In genomic region chr19:4638330-4638729, GRCh38 we compare ENCODE assay signal across 12 cellular contexts. TPM values are rescaled to one million over a fixed set of nuclear protein-coding genes. Genes with fewer than 3 reads are reported as not detected.
DNase-seq lines count a peak whose midpoint lies in the region; ATAC-seq lines count a peak whose summit lies in the region.
"Had no signal": no experiment of that assay in that cellular context is flagged by ENCODE, and none has a peak within 500 bp of the region (broad histone marks: within the 10 kb centered on the region; RNA-seq: fewer than 3 reads in every experiment).

No MANE protein-coding gene starts in this region.

- CTCF ChIA-PET in naive thymus-derived CD4-positive, alpha-beta T cell (lab: Charles Lee), result interaction anchor here (1.1 to 2.8 kb wide), 2 partner anchors 62 to 70 kb away, joined by 3 to 40 read pairs; no protein-coding TSS in a partner anchor

- POLR2A ChIA-PET in naive thymus-derived CD4-positive, alpha-beta T cell (lab: Charles Lee), result interaction anchor here (0.6 to 1.6 kb wide), 3 partner anchors 43 to 1011 kb away, joined by 6 to 7 read pairs (median 7); no protein-coding TSS in a partner anchor

- no peak for ATAC-seq in naive thymus-derived CD4-positive, alpha-beta T cell
- ATAC-seq in HG03432 (IDR thresholded peaks at IDR 0.05; ENCODE audit: unreplicated experiment) (no peak), GM19455 (IDR thresholded peaks at IDR 0.05; ENCODE audit: unreplicated experiment) (no peak)

- intact Hi-C loops in naive thymus-derived CD4-positive, alpha-beta T cell (cut with micrococcal nuclease), result loop anchor here (2.0 to 5.0 kb wide), 6 partner anchors 86 to 516 kb away; partner anchors contain the start of genes ANKRD24 (in 1 of the 2), HDGFL2 (in 1 of the 2), KDM4B (in 1 of the 2) and MAP2K2 (in 1 of the 2)

- H3K4me1 ChIP-seq in BLaER1 (peaks cover 78% of the 10 kb centered on the region), NT2/D1 (ENCODE audit: insufficient read depth, insufficient read length) (peaks cover 21% of the 10 kb centered on the region)
- peaks cover 27 to 32% of the 10 kb centered on the region in 2 donors for H3K4me1 ChIP-seq in naive thymus-derived CD4-positive, alpha-beta T cell (ENCODE audit: control insufficient read depth in 2 of 2, insufficient read depth in 2 of 2, low read length in 2 of 2)

- H3K9ac ChIP-seq in BLaER1 (peak overlapping the region; percentile 71), NT2/D1 (ENCODE audit: insufficient read length, low read depth) (peak overlapping the region; percentile 68)

- H3K27me3 ChIP-seq in BLaER1 (no peaks in the 10 kb centered on the region), NT2/D1 (ENCODE audit: insufficient read depth, insufficient read length) (peaks cover 11% of the 10 kb centered on the region), MG63 (no peaks in the 10 kb centered on the region)
- H3K27me3 ChIP-seq in naive thymus-derived CD4-positive, alpha-beta T cell (ENCODE audit: control insufficient read depth in 2 of 2, insufficient read depth in 2 of 2, low read length in 2 of 2), result no peaks in the 10 kb centered on the region

- DNase-seq in NT2/D1 (ENCODE audit: low read depth, low spot score) (no peak), dermis blood vessel endothelial cell (peak; percentile 87), MG63 (no peak), NCI-H1694 treated with DMSO at 0.1 percent for 48 hours (lab: John Stamatoyannopoulos, UW) (no peak)
- no peak for DNase-seq in naive thymus-derived CD4-positive, alpha-beta T cell
- DNase-seq: Calu3, endodermal cell had no signal

- no peaks in the 10 kb centered on the region for H3K9me3 ChIP-seq in BLaER1
- no peaks in the 10 kb centered on the region for H3K9me3 ChIP-seq in NT2/D1 (ENCODE audit: insufficient read depth, low read length)
- no peaks in the 10 kb centered on the region for H3K9me3 ChIP-seq in naive thymus-derived CD4-positive, alpha-beta T cell (ENCODE audit: control insufficient read depth in 2 of 3, low read length in 3 of 3)
- no peaks in the 10 kb centered on the region for H3K9me3 ChIP-seq in MG63

- H3K4me1 Mint-ChIP-seq in naive thymus-derived CD4-positive, alpha-beta T cell, result peaks cover 18 to 45% (median 34%) of the 10 kb centered on the region in 7 donors

- peaks cover 4% of the 10 kb centered on the region; the same call in 1 of the 2 replicates for H3K36me3 ChIP-seq in BLaER1
- H3K36me3 ChIP-seq in NT2/D1 (ENCODE audit: insufficient read depth, insufficient read length, low read length), result peaks cover under 1% of the 10 kb centered on the region
- peaks cover 0 to 6% (median 0%) of the 10 kb centered on the region in 3 experiments for H3K36me3 ChIP-seq in naive thymus-derived CD4-positive, alpha-beta T cell (ENCODE audit: control insufficient read depth in 2 of 3, insufficient read depth in 3 of 3, low read length in 3 of 3)
- no peaks in the 10 kb centered on the region for H3K36me3 ChIP-seq in MG63

- H3K4me3 ChIP-seq in BLaER1 (peak overlapping the region; percentile 51), NT2/D1 (ENCODE audit: insufficient read length, low read depth) (no peak overlapping the region), MG63 (no peak overlapping the region)
- no peak overlapping the region for H3K4me3 ChIP-seq in naive thymus-derived CD4-positive, alpha-beta T cell (ENCODE audit: low read length)

- peak overlapping the region in 5 of 10 donors; percentile 85 to 92 (median 90) for H3K4me3 Mint-ChIP-seq in naive thymus-derived CD4-positive, alpha-beta T cell

- peak overlapping the region; percentile 92 for H3K4me2 ChIP-seq in BLaER1

- no peaks in the 10 kb centered on the region for H4K20me1 ChIP-seq in BLaER1

- peaks cover 0 to 2% (median 0%) of the 10 kb centered on the region in 5 donors for H3K36me3 Mint-ChIP-seq in naive thymus-derived CD4-positive, alpha-beta T cell

- peaks cover 0 to 1% (median 0%) of the 10 kb centered on the region in 5 donors for H3K27me3 Mint-ChIP-seq in naive thymus-derived CD4-positive, alpha-beta T cell
- H3K27me3 Mint-ChIP-seq: IgD-negative memory B cell had no signal

- no peaks in the 10 kb centered on the region for H3K9me3 Mint-ChIP-seq in naive thymus-derived CD4-positive, alpha-beta T cell
- H3K9me3 Mint-ChIP-seq: activated T-cell treated with anti-CD3 and anti-CD28 coated beads, Interleukin-2, amount 50 U/mL, for 4 hours; IgD-negative memory B cell had no signal

- H3K27ac Mint-ChIP-seq in naive thymus-derived CD4-positive, alpha-beta T cell, result peak overlapping the region in 8 of 9 donors; percentile 94 to 99 (median 97)

- H3K27ac ChIP-seq in BLaER1, result peak overlapping the region; percentile 86
- H3K27ac ChIP-seq in naive thymus-derived CD4-positive, alpha-beta T cell (ENCODE audit: low read depth, low read length), result peak overlapping the region; percentile 89

RNA-seq across cellular contexts. Expression of gene TNFAIP8L1, which starts 1.0 kb away (rescaled TPM):
- 65.4 and 70.1 TPM in 2 replicates for total RNA-seq in dermis blood vessel endothelial cell
- total RNA-seq in naive thymus-derived CD4-positive, alpha-beta T cell, result 10 to 100 TPM; 11.2 to 22.4 (median 20.6) TPM
- polyA plus RNA-seq in naive thymus-derived CD4-positive, alpha-beta T cell, result 10 to 100 TPM in 1 of 2 donors, 1 to 10 TPM in 1; 8.0 to 20.5 TPM
- total RNA-seq in MG63 (2014; rRNA removed; shearing (Covaris generic); ENCODE audit: low replicate concordance), result 1.2 and 1.5 TPM in 2 replicates

RNA-seq across cellular contexts. Expression of gene MYDGF, which starts 31.8 kb away (rescaled TPM):
- total RNA-seq in dermis blood vessel endothelial cell, result 140 and 183 TPM in 2 replicates
- total RNA-seq in naive thymus-derived CD4-positive, alpha-beta T cell, result 10 to 100 TPM; 28.1 to 81.0 (median 32.1) TPM
- 100 to 1,000 TPM; 101 to 105 TPM for polyA plus RNA-seq in naive thymus-derived CD4-positive, alpha-beta T cell
- total RNA-seq in MG63 (2014; rRNA removed; shearing (Covaris generic); ENCODE audit: low replicate concordance), result 161 and 252 TPM in 2 replicates
